9 cellular contexts compared by ENCODE assay signal in the genomic region with DNA sequence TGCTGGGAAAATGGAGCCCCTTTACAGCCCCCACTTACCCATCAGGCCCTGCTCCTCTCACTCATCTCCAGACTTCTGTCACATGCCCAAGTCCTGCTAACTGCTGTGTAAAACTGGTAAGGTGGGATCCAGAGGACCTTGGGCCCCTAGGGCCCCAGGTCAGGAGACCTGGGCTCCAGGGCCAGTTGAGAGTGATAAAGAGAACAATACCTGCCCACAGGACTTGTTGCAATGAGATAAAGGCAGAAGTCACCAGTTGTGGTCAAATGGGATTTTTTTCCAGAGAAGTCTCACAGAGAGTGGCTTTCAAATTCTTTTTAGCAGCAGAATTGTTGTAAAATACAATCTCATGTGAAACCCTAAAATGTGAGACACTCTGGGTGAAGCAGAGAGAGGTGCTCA. TPM values are rescaled to one million over a fixed set of nuclear protein-coding genes. Genes with fewer than 3 reads are reported as not detected.
DNase-seq lines count a peak whose midpoint lies in the region; ATAC-seq and TF ChIP-seq lines count a peak whose summit lies in the region.
"Had no signal": no experiment of that assay in that cellular context is flagged by ENCODE, and none has a peak within 500 bp of the region (broad histone marks: within the 10 kb centered on the region; RNA-seq: fewer than 3 reads in every experiment).

No MANE protein-coding gene starts in this region.

- H3K4me3 ChIP-seq in BLaER1 (no peak overlapping the region), KMS-11 (IDR thresholded peaks at IDR 0.05; ENCODE audit: insufficient read depth, low read depth, low read length) (no peak overlapping the region)

- H3K27ac ChIP-seq in BLaER1 (peak overlapping the region; percentile 33; the same call in 1 of the 2 replicates), KMS-11 (no peak overlapping the region)

- H3K4me2 ChIP-seq in BLaER1 (peak overlapping the region; percentile 99), KMS-11 (peak overlapping the region; percentile 6; the same call in 1 of the 2 replicates)

- H3K4me3 Mint-ChIP-seq in chondrocyte (ENCODE audit: unreplicated experiment) (no peak overlapping the region), neural crest cell (peak overlapping the region; percentile 92)

- H3K4me1 Mint-ChIP-seq in chondrocyte (ENCODE audit: low read depth) (peaks cover 52% of the 10 kb centered on the region), neural crest cell (peaks cover 51% of the 10 kb centered on the region)

- no peaks in the 10 kb centered on the region for H3K9me3 ChIP-seq in BLaER1

- H4K20me1 ChIP-seq in BLaER1 (peaks cover 23% of the 10 kb centered on the region), KMS-11 (ENCODE audit: insufficient read depth) (no peaks in the 10 kb centered on the region)

- H3K4me1 ChIP-seq in BLaER1 (peaks cover 46% of the 10 kb centered on the region), KMS-11 (ENCODE audit: low read depth, poor library complexity, severe bottlenecking) (peaks cover 43% of the 10 kb centered on the region)

- ATAC-seq in GM18867 (IDR thresholded peaks at IDR 0.05; ENCODE audit: unreplicated experiment), result no peak
- no peak for ATAC-seq in GM21576 (IDR thresholded peaks at IDR 0.05; ENCODE audit: unreplicated experiment)

- no peak overlapping the region for H2AFZ ChIP-seq in KMS-11 (ENCODE audit: low read depth)

- H3K27ac Mint-ChIP-seq in chondrocyte (ENCODE audit: unreplicated experiment), result peak overlapping the region; percentile 95
- H3K27ac Mint-ChIP-seq in neural crest cell (ENCODE audit: unreplicated experiment), result no peak overlapping the region

- no peaks in the 10 kb centered on the region for H3K27me3 ChIP-seq in BLaER1
- H3K27me3 ChIP-seq in KMS-11 (ENCODE audit: insufficient read depth, low read depth), result no peaks in the 10 kb centered on the region

- no peaks in the 10 kb centered on the region for H3K36me3 Mint-ChIP-seq in chondrocyte (ENCODE audit: low read depth)
- no peaks in the 10 kb centered on the region for H3K36me3 Mint-ChIP-seq in neural crest cell (ENCODE audit: low read depth)

- H3K27me3 Mint-ChIP-seq in chondrocyte (ENCODE audit: low read depth) (no peaks in the 10 kb centered on the region), neural crest cell (ENCODE audit: low read depth) (no peaks in the 10 kb centered on the region)

- DNase-seq in chondrocyte (ENCODE audit: low spot score) (no peak), neural crest cell (ENCODE audit: low read depth, low spot score) (no peak), nucleus accumbens (lab: John Stamatoyannopoulos, UW) (no peak), NCI-H446 (lab: John Stamatoyannopoulos, UW) (no peak)
- DNase-seq: activated CD4-positive, alpha-beta T cell treated with anti-CD3 and anti-CD28 coated beads for 1 hour had no signal

- H3K9ac ChIP-seq in BLaER1 (no peak overlapping the region; the same call in 1 of the 2 replicates), KMS-11 (no peak overlapping the region)

- H3K9me3 Mint-ChIP-seq in chondrocyte (ENCODE audit: low read depth) (no peaks in the 10 kb centered on the region), neural crest cell (no peaks in the 10 kb centered on the region)

- TF ChIP-seq CTCF in KMS-11 (conservative IDR thresholded peaks at IDR 0.05; ENCODE audit: low read depth, low read length) (no peak), chondrocyte (IDR thresholded peaks at IDR 0.05) (no peak), neural crest cell (conservative IDR thresholded peaks at IDR 0.05) (no peak)

- no peaks in the 10 kb centered on the region for H3K36me3 ChIP-seq in BLaER1
- H3K36me3 ChIP-seq in KMS-11 (ENCODE audit: insufficient read depth), result no peaks in the 10 kb centered on the region

- H3K79me2 ChIP-seq in KMS-11 (ENCODE audit: insufficient read depth, low read depth), result peaks cover 20% of the 10 kb centered on the region

RNA-seq across cellular contexts. Expression of gene FURIN, which starts 0.8 kb away (rescaled TPM):
- 66.2 to 118 TPM (median 71.1 TPM) in 3 replicates for total RNA-seq in chondrocyte
- 14.8 and 15.7 TPM in 2 replicates for total RNA-seq in neural crest cell

RNA-seq across cellular contexts. Expression of gene FES, which starts 15.2 kb away (rescaled TPM):
- 2.4 to 2.7 TPM (median 2.4 TPM) in 3 replicates for total RNA-seq in chondrocyte
- total RNA-seq in neural crest cell, result 2.8 TPM in 2 replicates

RNA-seq across cellular contexts. Expression of gene MAN2A2, which starts 34.0 kb away (rescaled TPM):
- total RNA-seq in chondrocyte (49.4 to 57.0 TPM (median 51.4 TPM) in 3 replicates), neural crest cell (78.0 and 81.6 TPM in 2 replicates)
